In the genomic region with DNA sequence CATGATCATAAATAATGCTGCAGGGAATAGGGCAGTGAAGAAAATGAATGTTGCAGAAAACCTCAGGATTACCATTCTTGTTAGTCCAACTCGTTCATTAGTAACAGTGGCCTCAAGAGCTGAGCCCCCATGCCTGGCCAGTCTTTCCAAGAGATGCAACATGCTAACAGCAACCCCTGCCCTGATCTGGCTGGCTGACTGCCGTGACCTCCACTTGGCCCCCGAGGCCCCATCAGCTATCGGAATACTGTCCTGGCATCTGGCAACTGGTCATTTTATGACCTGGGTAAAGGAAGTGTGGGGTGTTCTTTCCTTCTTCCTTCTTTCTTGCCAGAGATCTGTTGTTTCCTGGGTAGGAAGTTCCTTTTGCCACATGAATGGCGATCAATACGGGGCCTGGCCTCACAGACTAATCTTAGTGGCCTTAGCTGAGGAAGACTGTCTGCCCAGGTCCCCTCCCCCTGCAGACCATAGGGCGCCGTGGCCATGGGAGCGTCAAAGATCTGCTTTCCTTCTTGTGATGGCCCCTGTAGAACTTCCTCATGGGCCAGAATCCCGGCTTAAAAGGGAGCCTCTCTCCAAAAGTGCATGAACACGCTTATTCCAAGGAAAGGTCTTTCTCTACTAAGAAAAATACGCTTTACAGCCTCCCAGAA, we compare ENCODE assay signal across 17 cellular contexts.
"Had no signal": no experiment of that assay in that cellular context is flagged by ENCODE, and none has a peak within 500 bp of the region (broad histone marks: within the 10 kb centered on the region; RNA-seq: fewer than 3 reads in every experiment).

No MANE protein-coding gene starts in this region.

- FAIRE-seq: islet of Langerhans had no signal

- H3K27ac ChIP-seq: SK-N-MC, suprapubic skin, upper lobe of left lung had no signal

- ATAC-seq: heart right ventricle; left lobe of liver; mucosa of descending colon; natural killer cell treated with Interleukin-12 subunit alpha and Interleukin-12 subunit beta and Interleukin-15 and Interleukin-18, amount 100 ng/mL, for 72 hours; stimulated activated naive CD8-positive, alpha-beta T cell treated with anti-CD3 and anti-CD28 coated beads, Interleukin-15, Interleukin-2, amounts not matched to agents 100 U/mL and 50 U/mL, for 24 hours had no signal

- H3K4me3 ChIP-seq: heart right ventricle, mucosa of descending colon, SK-N-MC, suprapubic skin, upper lobe of left lung had no signal

- H3K27me3 ChIP-seq: heart right ventricle, suprapubic skin, upper lobe of left lung had no signal

- H3K36me3 ChIP-seq: heart right ventricle, suprapubic skin, upper lobe of left lung had no signal

- DNase-seq: activated CD4-positive, alpha-beta T cell treated with anti-CD3 and anti-CD28 coated beads, Interleukin-2, amount 50 U/mL, for 4 hours; activated effector memory CD4-positive, alpha-beta T cell treated with Interleukin-2 at 50 U/mL for 16 hours; activated T-cell treated with anti-CD3 and anti-CD28 coated beads for 4 hours; effector CD4-positive, alpha-beta T cell; foreskin melanocyte; heart right ventricle; mammary epithelial cell; mucosa of descending colon; stimulated activated CD4-positive, alpha-beta T cell treated with anti-CD3 and anti-CD28 coated beads, Interleukin-4, amount 100 ng/mL, for 1 hour; stimulated activated CD8-positive, alpha-beta memory T cell treated with anti-CD3 and anti-CD28 coated beads, Interleukin-4, amount 100 ng/mL, for 48 hours; stimulated activated naive CD8-positive, alpha-beta T cell treated with anti-CD3 and anti-CD28 coated beads, Interleukin-15, Interleukin-2, amounts not matched to agents 100 U/mL and 50 U/mL, for 24 hours; upper lobe of left lung had no signal

- H3K9me3 ChIP-seq: heart right ventricle, mucosa of descending colon, suprapubic skin, upper lobe of left lung had no signal
